ENCODE assay signal across 31 cellular contexts in the genomic region with DNA sequence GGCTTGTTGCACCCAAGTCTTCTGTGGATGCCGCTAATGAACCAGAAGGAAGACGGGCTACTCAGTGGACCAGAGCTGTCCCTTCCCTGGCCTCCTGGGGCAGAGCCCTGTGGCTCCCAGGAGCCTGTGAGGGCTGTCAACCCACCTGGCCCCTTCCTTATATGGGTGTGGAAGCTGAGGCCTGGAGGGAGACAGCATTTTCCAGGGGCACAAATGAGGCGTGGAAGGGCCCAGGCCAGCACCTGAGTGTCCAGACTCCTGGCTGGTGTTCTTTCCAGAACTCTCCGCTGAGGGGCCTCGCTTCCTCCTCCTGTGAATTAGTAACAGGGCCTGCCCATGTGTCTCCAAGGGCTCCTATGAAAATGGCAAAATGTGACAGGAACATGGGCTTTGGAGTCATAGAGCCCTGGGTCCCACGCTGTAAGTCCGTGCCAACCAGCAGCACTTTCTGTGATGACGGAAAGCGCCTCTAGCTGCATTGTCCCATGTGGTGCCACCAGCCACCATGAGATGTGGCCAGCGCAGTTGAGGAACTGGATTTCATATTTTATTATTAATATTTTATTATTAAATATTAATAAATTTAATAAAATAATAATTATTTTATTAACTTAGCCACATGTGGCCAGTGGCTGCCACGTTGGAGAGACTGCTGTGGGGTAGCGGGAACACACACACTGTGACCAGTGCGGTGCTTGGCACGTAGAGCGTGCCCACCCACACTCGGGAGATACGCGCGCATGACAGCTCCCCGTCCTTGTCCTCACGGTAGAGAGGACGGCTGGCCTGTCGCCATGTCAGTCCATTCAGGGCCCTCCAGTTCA. TPM values are rescaled to one million over a fixed set of nuclear protein-coding genes. Genes with fewer than 3 reads are reported as not detected.
"Had no signal": no experiment of that assay in that cellular context is flagged by ENCODE, and none has a peak within 500 bp of the region (broad histone marks: within the 10 kb centered on the region; RNA-seq: fewer than 3 reads in every experiment).

No MANE protein-coding gene starts in this region.

- H3K9me3 Mint-ChIP-seq: activated CD4-positive, alpha-beta memory T cell treated with anti-CD3 and anti-CD28 coated beads, Interleukin-2, amount 10 ng/mL, durations not matched to agents 7 days and 5 days; activated CD4-positive, alpha-beta T cell treated with anti-CD3 and anti-CD28 coated beads, Interleukin-2, amount 10 ng/mL, durations not matched to agents 7 days and 5 days; activated naive CD4-positive, alpha-beta T cell treated with anti-CD3 and anti-CD28 coated beads, Interleukin-2, amount 10 ng/mL, durations not matched to agents 7 days and 5 days; activated naive CD4-positive, alpha-beta T cell treated with anti-CD3 and anti-CD28 coated beads, Interleukin-2, amount 50 U/mL, for 72 hours; activated naive CD8-positive, alpha-beta T cell treated with anti-CD3 and anti-CD28 coated beads, Interleukin-2, amount 10 ng/mL, durations not matched to agents 7 days and 5 days; activated T-cell treated with anti-CD3 and anti-CD28 coated beads, Interleukin-2, amount 50 U/mL, for 24 hours; activated T-cell treated with anti-CD3 and anti-CD28 coated beads, Interleukin-2, amount 50 U/mL, for 72 hours; T-helper 2 cell treated with Interferon-gamma antibody and Interleukin-4, amounts not matched to agents 5 μg/mL and 100 μg/mL, for 36 hours had no signal

- FAIRE-seq: frontal cortex had no signal

- H3K4me3 ChIP-seq: ascending aorta, breast epithelium, cardiac muscle cell, colonic mucosa had no signal

- H3K27me3 Mint-ChIP-seq: activated CD4-positive, alpha-beta memory T cell treated with anti-CD3 and anti-CD28 coated beads, Interleukin-2, amount 10 ng/mL, durations not matched to agents 7 days and 5 days had no signal

- H3K27me3 ChIP-seq: ascending aorta, breast epithelium, cardiac muscle cell, colonic mucosa had no signal

- H3K36me3 Mint-ChIP-seq: activated naive CD4-positive, alpha-beta T cell treated with anti-CD3 and anti-CD28 coated beads, Interleukin-2, amount 10 ng/mL, durations not matched to agents 7 days and 5 days; activated naive CD4-positive, alpha-beta T cell treated with anti-CD3 and anti-CD28 coated beads, Interleukin-2, amount 50 U/mL, for 72 hours; activated naive CD8-positive, alpha-beta T cell treated with anti-CD3 and anti-CD28 coated beads, Interleukin-2, amount 10 ng/mL, durations not matched to agents 7 days and 5 days; brain had no signal

- H3K36me3 ChIP-seq: ascending aorta, breast epithelium, cardiac muscle cell, colonic mucosa, WERI-Rb-1 had no signal

- H3K9me3 ChIP-seq: ascending aorta, breast epithelium, colonic mucosa had no signal

- DNase-seq: activated CD4-positive, alpha-beta memory T cell treated with anti-CD3 and anti-CD28 coated beads, Interleukin-2, amount 10 ng/mL, durations not matched to agents 7 days and 5 days; activated CD4-positive, alpha-beta T cell treated with anti-CD3 and anti-CD28 coated beads for 4 hours; activated CD4-positive, alpha-beta T cell treated with anti-CD3 and anti-CD28 coated beads, Interleukin-2, amount 10 ng/mL, durations not matched to agents 7 days and 5 days; activated CD4-positive, alpha-beta T cell treated with anti-CD3 and anti-CD28 coated beads, Interleukin-2, amount 50 U/mL, for 4 hours; activated CD4-positive, CD25-positive, alpha-beta regulatory T cell; activated CD4-positive, CD25-positive, alpha-beta regulatory T cell treated with anti-CD3 and anti-CD28 coated beads, Interleukin-2, amount 50 U/mL, for 72 hours; activated CD8-positive, alpha-beta memory T cell treated with anti-CD3 and anti-CD28 coated beads, Interleukin-2, amount 50 U/mL, for 48 hours; activated gamma-delta T cell; activated naive CD4-positive, alpha-beta T cell; activated naive CD4-positive, alpha-beta T cell treated with anti-CD3 and anti-CD28 coated beads, Interleukin-2, amount 10 ng/mL, durations not matched to agents 7 days and 5 days; activated naive CD8-positive, alpha-beta T cell treated with anti-CD3 and anti-CD28 coated beads, Interleukin-2, amount 10 ng/mL, durations not matched to agents 7 days and 5 days; activated T-cell treated with anti-CD3 and anti-CD28 coated beads for 4 hours; activated T-cell treated with anti-CD3 and anti-CD28 coated beads, Interleukin-2, amount 50 U/mL, for 24 hours; activated T-cell treated with anti-CD3 and anti-CD28 coated beads, Interleukin-2, amount 50 U/mL, for 72 hours; central memory CD4-positive, alpha-beta T cell; cerebellar nuclear complex; colonic mucosa; effector CD8-positive, alpha-beta T cell; foreskin fibroblast; T-helper 1 cell; T-helper 17 cell; T1000; WERI-Rb-1 had no signal

- H3K27ac Mint-ChIP-seq: activated CD4-positive, alpha-beta memory T cell treated with anti-CD3 and anti-CD28 coated beads, Interleukin-2, amount 10 ng/mL, durations not matched to agents 7 days and 5 days; activated CD4-positive, alpha-beta T cell treated with anti-CD3 and anti-CD28 coated beads, Interleukin-2, amount 10 ng/mL, durations not matched to agents 7 days and 5 days; activated naive CD4-positive, alpha-beta T cell treated with anti-CD3 and anti-CD28 coated beads, Interleukin-2, amount 10 ng/mL, durations not matched to agents 7 days and 5 days; activated naive CD8-positive, alpha-beta T cell treated with anti-CD3 and anti-CD28 coated beads, Interleukin-2, amount 10 ng/mL, durations not matched to agents 7 days and 5 days; activated T-cell treated with anti-CD3 and anti-CD28 coated beads, Interleukin-2, amount 50 U/mL, for 24 hours; activated T-cell treated with anti-CD3 and anti-CD28 coated beads, Interleukin-2, amount 50 U/mL, for 72 hours; brain; T-helper 17 cell; T-helper 2 cell treated with Interferon-gamma antibody and Interleukin-4, amounts not matched to agents 5 μg/mL and 100 μg/mL, for 36 hours had no signal

- ATAC-seq: activated naive CD4-positive, alpha-beta T cell treated with anti-CD3 and anti-CD28 coated beads, Interleukin-2, amount 50 U/mL, for 72 hours; activated T-cell treated with anti-CD3 and anti-CD28 coated beads, Interleukin-2, amount 50 U/mL, for 72 hours; esophagus mucosa; T-helper 17 cell had no signal

- H3K4me1 Mint-ChIP-seq: activated CD4-positive, alpha-beta memory T cell treated with anti-CD3 and anti-CD28 coated beads, Interleukin-2, amount 10 ng/mL, durations not matched to agents 7 days and 5 days; activated CD4-positive, alpha-beta T cell treated with anti-CD3 and anti-CD28 coated beads, Interleukin-2, amount 10 ng/mL, durations not matched to agents 7 days and 5 days; activated naive CD4-positive, alpha-beta T cell treated with anti-CD3 and anti-CD28 coated beads, Interleukin-2, amount 10 ng/mL, durations not matched to agents 7 days and 5 days; T-helper 17 cell had no signal

- H3K4me1 ChIP-seq: ascending aorta, breast epithelium, colonic mucosa had no signal

- H3K27ac ChIP-seq: ascending aorta, breast epithelium, cardiac muscle cell, colonic mucosa, WERI-Rb-1 had no signal

- H3K4me3 Mint-ChIP-seq: activated CD4-positive, alpha-beta memory T cell treated with anti-CD3 and anti-CD28 coated beads, Interleukin-2, amount 10 ng/mL, durations not matched to agents 7 days and 5 days; activated CD4-positive, alpha-beta T cell treated with anti-CD3 and anti-CD28 coated beads, Interleukin-2, amount 10 ng/mL, durations not matched to agents 7 days and 5 days; activated naive CD4-positive, alpha-beta T cell treated with anti-CD3 and anti-CD28 coated beads, Interleukin-2, amount 10 ng/mL, durations not matched to agents 7 days and 5 days; activated naive CD8-positive, alpha-beta T cell treated with anti-CD3 and anti-CD28 coated beads, Interleukin-2, amount 10 ng/mL, durations not matched to agents 7 days and 5 days; activated T-cell treated with anti-CD3 and anti-CD28 coated beads, Interleukin-2, amount 50 U/mL, for 24 hours; activated T-cell treated with anti-CD3 and anti-CD28 coated beads, Interleukin-2, amount 50 U/mL, for 72 hours; brain; T-helper 17 cell; T-helper 2 cell treated with Interferon-gamma antibody and Interleukin-4, amounts not matched to agents 5 μg/mL and 100 μg/mL, for 36 hours had no signal

RNA-seq across cellular contexts. Expression of gene LAMC3, which starts 18.3 kb away (rescaled TPM):
- total RNA-seq: activated CD4-positive, alpha-beta memory T cell treated with anti-CD3 and anti-CD28 coated beads, Interleukin-2, amount 10 ng/mL, durations not matched to agents 7 days and 5 days had no signal
